Comparison of ENCODE assay signal across 9 cellular contexts in the genomic region with DNA sequence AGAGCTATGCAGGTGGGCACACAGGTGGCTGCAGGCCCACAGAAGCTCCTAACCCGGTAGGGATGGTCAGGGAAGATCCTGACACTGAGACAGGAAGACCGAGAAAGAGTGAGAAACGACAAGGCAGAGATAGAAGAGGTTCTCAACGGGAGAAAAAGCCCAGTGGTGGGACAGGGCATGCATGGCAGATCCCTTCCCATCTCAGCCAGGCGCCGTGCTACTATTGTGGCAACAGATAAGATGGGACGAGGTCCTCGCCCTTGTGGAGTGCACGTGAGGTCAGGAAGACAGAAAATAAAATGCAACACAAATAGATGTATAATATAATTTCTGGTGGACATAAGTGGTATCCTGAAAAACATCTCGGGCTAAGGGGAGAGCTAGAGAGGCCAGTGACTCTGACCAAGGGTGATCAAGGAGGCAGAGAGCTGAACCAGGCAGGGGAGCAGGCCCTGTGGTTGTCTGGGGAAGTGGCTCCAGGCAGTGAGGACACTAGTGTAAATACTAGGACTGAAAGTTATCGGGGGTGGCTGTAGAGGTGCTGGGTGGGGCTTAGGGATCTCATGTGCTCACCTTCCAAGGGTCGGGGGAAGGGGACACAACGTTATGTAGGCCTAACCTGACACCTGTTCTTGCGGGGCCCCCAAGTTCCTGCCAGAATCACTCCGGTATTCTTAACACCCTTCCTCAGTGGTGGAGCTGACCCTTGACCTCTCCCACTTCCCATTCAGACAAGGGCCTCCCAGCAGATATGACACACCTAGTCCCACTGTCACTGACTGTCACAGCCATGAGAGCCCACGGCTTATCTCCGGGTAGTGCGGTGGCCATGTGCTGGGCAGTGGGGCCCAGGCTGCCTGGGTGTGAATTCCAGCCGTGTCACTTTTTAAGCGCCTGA. TPM values are rescaled to one million over a fixed set of nuclear protein-coding genes. Genes with fewer than 3 reads are reported as not detected.
DNase-seq lines count a peak whose midpoint lies in the region; ATAC-seq, FAIRE-seq and TF ChIP-seq lines count a peak whose summit lies in the region.
"Had no signal": no experiment of that assay in that cellular context is flagged by ENCODE, and none has a peak within 500 bp of the region (broad histone marks: within the 10 kb centered on the region; RNA-seq: fewer than 3 reads in every experiment).

No MANE protein-coding gene starts in this region.

- no peak for TF ChIP-seq CTCF in GM12864 (IDR thresholded peaks at IDR 0.05; ENCODE audit: low read depth, low read length, missing control alignments)
- TF ChIP-seq CTCF in RWPE1 (conservative IDR thresholded peaks at IDR 0.05; ENCODE audit: low read depth): no peak
- no peak for TF ChIP-seq CTCF in endothelial cell of umbilical vein (IDR thresholded peaks at IDR 0.05; ENCODE audit: extremely low read depth in 1 of 2, insufficient read depth in 1 of 2, low read depth in 1 of 2, low read length in 2 of 2)

- H3K27ac ChIP-seq in RWPE1 (peak overlapping the region; percentile 77), endothelial cell of umbilical vein (ENCODE audit: insufficient read depth, low read depth, low read length) (peak overlapping the region; percentile 65)

- ATAC-seq in HG03342 (IDR thresholded peaks at IDR 0.05; ENCODE audit: unreplicated experiment) (no peak), GM21526 (IDR thresholded peaks at IDR 0.05; ENCODE audit: low FRiP score, unreplicated experiment) (no peak)

- no peaks in the 10 kb centered on the region for H3K9me1 ChIP-seq in endothelial cell of umbilical vein (replicated peaks; ENCODE audit: control insufficient read depth, extremely low read depth, insufficient read depth, low read length)

- H3K27me3 ChIP-seq in endothelial cell of umbilical vein (ENCODE audit: control insufficient read depth in 2 of 2, insufficient read depth in 2 of 2, low read length in 2 of 2) (peaks cover 4 to 5% of the 10 kb centered on the region in 2 experiments), neuron (ENCODE audit: insufficient read depth, low read length) (peaks cover 5% of the 10 kb centered on the region)

- H3K79me2 ChIP-seq in endothelial cell of umbilical vein (ENCODE audit: control insufficient read depth, insufficient read depth, low read length): peaks cover 26% of the 10 kb centered on the region

- peak; percentile 47 for FAIRE-seq in endothelial cell of umbilical vein (lab: Jason Lieb, UNC)

- H3K4me3 ChIP-seq in GM12864 (ENCODE audit: low read depth, low read length): peak overlapping the region; percentile 83
- H3K4me3 ChIP-seq in endothelial cell of umbilical vein (replicated peaks in 1 of 3; ENCODE audit: insufficient read depth in 1 of 3, low read depth in 1 of 3, low read length in 3 of 3): peak overlapping the region; percentile 71 to 77 (median 72)
- H3K4me3 ChIP-seq in neuron (ENCODE audit: low read length): peak overlapping the region; percentile 69

- POLR2A ChIA-PET in RWPE1 (lab: Yijun Ruan, JAX; ENCODE audit: low non-redundant PET): no interaction called here
- POLR2A ChIA-PET in endothelial cell of umbilical vein (lab: Charles Lee): no interaction called here

- no peak for TF ChIP-seq POLR2A in endothelial cell of umbilical vein (IDR thresholded peaks at IDR 0.05; ENCODE audit: low read depth, low read length)

- dilution Hi-C loops in endothelial cell of umbilical vein (cut with MboI; ENCODE audit: extremely low pct_ligation_motif_present, low sequenced_read_pairs): no loop called here

- H3K4me2 ChIP-seq in endothelial cell of umbilical vein (ENCODE audit: insufficient read depth, low read length): peak overlapping the region; percentile 75

- H3K9me3 ChIP-seq in endothelial cell of umbilical vein (replicated peaks; ENCODE audit: control insufficient read depth, insufficient read depth, low read length) (no peaks in the 10 kb centered on the region), neuron (ENCODE audit: low read length) (peaks cover 5% of the 10 kb centered on the region)

- H3K4me1 ChIP-seq in endothelial cell of umbilical vein (ENCODE audit: control insufficient read depth, extremely low read depth, insufficient read depth, low read length): peaks cover 15% of the 10 kb centered on the region
- H3K4me1 ChIP-seq in neuron (ENCODE audit: insufficient read depth, low read length): peaks cover 10% of the 10 kb centered on the region

- H2AFZ ChIP-seq in endothelial cell of umbilical vein (ENCODE audit: low read depth, low read length): peak overlapping the region; percentile 30
- H2AFZ ChIP-seq in neuron (ENCODE audit: low read depth, low read length): no peak overlapping the region

- peak overlapping the region; percentile 76 for H3K9ac ChIP-seq in endothelial cell of umbilical vein (replicated peaks; ENCODE audit: extremely low read depth, insufficient read depth, low read length)

- no peaks in the 10 kb centered on the region for H4K20me1 ChIP-seq in endothelial cell of umbilical vein (replicated peaks; ENCODE audit: control insufficient read depth, extremely low read depth, insufficient read depth, low read length)

- H3K36me3 ChIP-seq in endothelial cell of umbilical vein (ENCODE audit: control insufficient read depth in 2 of 2, extremely low read depth in 1 of 2, insufficient read depth in 2 of 2, low read length in 2 of 2): peaks cover 3 to 15% of the 10 kb centered on the region in 2 experiments
- H3K36me3 ChIP-seq in neuron (ENCODE audit: insufficient read depth, low read length): peaks cover 18% of the 10 kb centered on the region

- CTCF ChIA-PET in RWPE1 (lab: Yijun Ruan, JAX) (interaction anchor here (0.6 to 1.4 kb wide), 7 partner anchors 15 to 173 kb away, joined by 3 to 7 read pairs (median 4); no protein-coding TSS in a partner anchor), endothelial cell of umbilical vein (lab: Charles Lee) (interaction anchor here (1.3 to 3.1 kb wide), 3 partner anchors 9 to 28 kb away, joined by 3 to 23 read pairs (median 3); no protein-coding TSS in a partner anchor)

- intact Hi-C loops in endothelial cell of umbilical vein (cut with micrococcal nuclease): loop anchor here (2.0 kb wide), 1 partner anchor 109 kb away; a partner anchor contains a TSS

- DNase-seq in GM12864 (ENCODE audit: low read depth) (no peak), RWPE1 (ENCODE audit: low spot score) (no peak), endothelial cell of umbilical vein (ENCODE audit: low read depth, low spot score) (no peak), NCI-H1417 treated with DMSO at 0.1 percent for 48 hours (lab: John Stamatoyannopoulos, UW) (no peak)
- DNase-seq in activated CD4-positive, CD25-positive, alpha-beta regulatory T cell treated with anti-CD3 and anti-CD28 coated beads, Interleukin-2, amount 50 U/mL, for 72 hours: no peak

- BruUV-seq in endothelial cell of umbilical vein (replicated peaks; lab: Mats Ljungman, UMichigan): TSS peak; percentile 8

TF ChIP-seq in endothelial cell of umbilical vein, 7 proteins besides CTCF, POLR2A, EP300 and RAD21:
- TF ChIP-seq MYC (IDR thresholded peaks at IDR 0.05; ENCODE audit: low read depth, low read length) (no peak), POLR2AphosphoS5 (IDR thresholded peaks at IDR 0.05; ENCODE audit: insufficient read depth, low read depth, low read length) (no peak)
- TF ChIP-seq, protein P1, sequence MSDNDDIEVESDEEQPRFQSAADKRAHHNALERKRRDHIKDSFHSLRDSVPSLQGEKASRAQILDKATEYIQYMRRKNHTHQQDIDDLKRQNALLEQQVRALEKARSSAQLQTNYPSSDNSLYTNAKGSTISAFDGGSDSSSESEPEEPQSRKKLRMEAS (IDR thresholded peaks at IDR 0.05; ENCODE audit: insufficient read depth, insufficient read length): no peak

RNA-seq across cellular contexts. Expression of a gene that starts 1.0 kb away (rescaled TPM):
- 24.9 and 29.7 TPM in 2 replicates for total RNA-seq in endothelial cell of umbilical vein
- polyA plus RNA-seq in endothelial cell of umbilical vein: 18.0 and 19.3 TPM in 2 replicates
- polyA plus RNA-seq in endothelial cell of umbilical vein (2011; cell fraction: cytosol; rRNA removed): 20.8 and 21.7 TPM in 2 replicates
- polyA plus RNA-seq in endothelial cell of umbilical vein (2011; cell fraction: nucleus; rRNA removed): 8.2 and 9.3 TPM in 2 replicates
- polyA plus RNA-seq in endothelial cell of umbilical vein (2012): 44.6 and 56.4 TPM in 2 replicates
- 16.3 and 22.6 TPM in 2 replicates for polyA minus RNA-seq in endothelial cell of umbilical vein
- 19.0 TPM for polyA minus RNA-seq in endothelial cell of umbilical vein (2011; cell fraction: cytosol; rRNA and poly(A)+ RNA removed)
- polyA minus RNA-seq in endothelial cell of umbilical vein (2011; cell fraction: nucleus; rRNA and poly(A)+ RNA removed): 4.6 and 5.5 TPM in 2 replicates

RNA-seq across cellular contexts. Expression of a gene that starts 23.6 kb away (rescaled TPM):
- total RNA-seq in endothelial cell of umbilical vein: not detected in 2 replicates
- not detected in 2 replicates for polyA plus RNA-seq in endothelial cell of umbilical vein
- not detected in 2 replicates for polyA plus RNA-seq in endothelial cell of umbilical vein (2011; cell fraction: cytosol; rRNA removed)
- polyA plus RNA-seq in endothelial cell of umbilical vein (2011; cell fraction: nucleus; rRNA removed): not detected in 2 replicates
- not detected in 2 replicates for polyA plus RNA-seq in endothelial cell of umbilical vein (2012)
- not detected in 2 replicates for polyA minus RNA-seq in endothelial cell of umbilical vein
- polyA minus RNA-seq in endothelial cell of umbilical vein (2011; cell fraction: cytosol; rRNA and poly(A)+ RNA removed): not detected
- polyA minus RNA-seq in endothelial cell of umbilical vein (2011; cell fraction: nucleus; rRNA and poly(A)+ RNA removed): not detected in 2 replicates
- total RNA-seq: NCI-H460 had no signal

RNA-seq across cellular contexts. Expression of a gene that starts 41.9 kb away (rescaled TPM):
- 1.3 TPM in 1 of 2 replicates, not detected in the other for total RNA-seq in endothelial cell of umbilical vein
- 0.07 and 0.13 TPM in 2 replicates for polyA plus RNA-seq in endothelial cell of umbilical vein
- 0.09 and 0.11 TPM in 2 replicates for polyA plus RNA-seq in endothelial cell of umbilical vein (2011; cell fraction: cytosol; rRNA removed)
- 0.11 TPM in 1 of 2 replicates, not detected in the other for polyA plus RNA-seq in endothelial cell of umbilical vein (2011; cell fraction: nucleus; rRNA removed)
- polyA plus RNA-seq in endothelial cell of umbilical vein (2012): 0.88 and 1.9 TPM in 2 replicates
- polyA minus RNA-seq in endothelial cell of umbilical vein: not detected in 2 replicates
- polyA minus RNA-seq in endothelial cell of umbilical vein (2011; cell fraction: cytosol; rRNA and poly(A)+ RNA removed): not detected
- polyA minus RNA-seq in endothelial cell of umbilical vein (2011; cell fraction: nucleus; rRNA and poly(A)+ RNA removed): not detected in 2 replicates
- total RNA-seq: NCI-H460 had no signal
